1 cellular context compared by ENCODE assay signal in the genomic region with DNA sequence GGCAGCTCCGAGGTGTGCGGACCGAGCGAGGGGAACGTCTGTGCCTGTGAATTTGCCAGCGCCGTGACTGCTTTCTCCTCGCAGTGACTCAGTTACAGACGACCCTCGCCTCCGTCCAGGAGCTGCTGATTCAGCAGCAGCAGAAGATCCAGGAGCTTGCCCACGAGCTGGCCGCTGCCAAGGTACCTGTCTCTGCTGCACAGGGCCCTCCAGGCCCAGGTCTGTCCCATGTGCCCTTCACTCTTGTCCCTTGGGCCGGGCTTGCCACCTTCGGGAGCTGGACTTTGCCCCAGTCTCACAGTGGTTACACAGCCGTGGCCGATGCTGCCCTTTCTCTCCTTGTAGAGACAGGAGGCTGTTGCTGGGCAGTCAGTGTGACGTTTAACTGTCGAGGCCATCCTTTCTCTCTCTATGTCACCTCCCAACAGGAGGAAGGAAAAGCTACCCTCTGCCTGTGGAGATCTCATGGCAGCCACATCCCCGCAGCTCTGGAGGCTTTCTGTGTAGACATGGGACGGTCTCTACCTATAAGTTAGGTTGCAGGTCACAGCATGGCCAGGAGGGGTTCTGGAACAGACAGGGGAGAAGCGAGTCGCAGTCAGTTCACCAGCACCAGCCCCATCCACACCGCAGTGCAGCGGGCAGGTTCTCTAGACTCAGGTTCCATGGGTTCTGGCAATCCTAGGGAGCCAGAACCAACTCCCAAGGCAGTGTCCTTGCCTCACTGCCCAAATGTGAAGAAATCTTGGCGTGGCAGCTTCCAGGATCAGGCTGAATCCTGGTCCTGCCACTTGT.
A peak's percentile ranks its signal among the peaks of the same experiment; 100 is the strongest.
TF ChIP-seq lines count a peak whose summit lies in the region.

No MANE protein-coding gene starts in this region.

TF ChIP-seq in K562, 482 proteins besides CTCF, POLR2A, EP300 and RAD21:
- TF ChIP-seq, protein P1, sequence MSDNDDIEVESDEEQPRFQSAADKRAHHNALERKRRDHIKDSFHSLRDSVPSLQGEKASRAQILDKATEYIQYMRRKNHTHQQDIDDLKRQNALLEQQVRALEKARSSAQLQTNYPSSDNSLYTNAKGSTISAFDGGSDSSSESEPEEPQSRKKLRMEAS (CRISPR knock-in tag; IDR thresholded peaks at IDR 0.05): 0 out of 2 replicates have a peak, but pooled peaks have one; percentile 22
- no peak for TF ChIP-seq HLTF (IDR thresholded peaks at IDR 0.05)
